In the genomic region with DNA sequence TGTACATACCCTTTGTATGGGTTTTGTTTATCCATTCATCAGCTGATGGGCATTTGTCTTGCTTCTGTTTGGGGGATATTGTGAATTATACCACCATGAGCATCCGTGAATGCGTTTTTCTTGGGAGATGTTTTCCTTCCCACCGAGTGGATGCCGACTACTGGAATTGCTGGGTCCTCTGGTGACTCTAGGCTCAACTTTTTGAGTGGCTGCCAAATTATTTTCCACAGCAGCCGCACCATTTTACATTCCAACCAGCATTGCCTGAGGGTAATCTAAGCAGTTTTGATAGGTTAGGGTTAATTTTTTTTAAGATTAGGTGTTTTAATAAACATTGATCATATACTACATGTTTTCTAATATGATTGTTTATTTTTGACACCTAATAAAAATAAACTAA, we compare ENCODE assay signal across 33 cellular contexts.
"Had no signal": no experiment of that assay in that cellular context is flagged by ENCODE, and none has a peak within 500 bp of the region (broad histone marks: within the 10 kb centered on the region; RNA-seq: fewer than 3 reads in every experiment).

No MANE protein-coding gene starts in this region.

- H3K9me3 ChIP-seq: adrenal gland, body of pancreas, breast epithelium, MG63 had no signal

- ATAC-seq: activated naive CD4-positive, alpha-beta T cell treated with anti-CD3 and anti-CD28 coated beads, Interleukin-2, amount 50 U/mL, for 72 hours; activated T-cell treated with anti-CD3 and anti-CD28 coated beads, Interleukin-2, amount 50 U/mL, for 4 hours; body of pancreas; SK-N-SH treated with all-trans-retinoic acid at 6 μM for 48 hours had no signal

- DNase-seq: activated B cell treated with CpG ODN at 0.5 μM for 24 hours; activated CD4-positive, alpha-beta memory T cell treated with anti-CD3 and anti-CD28 coated beads for 36 hours; activated CD4-positive, alpha-beta T cell treated with anti-CD3 and anti-CD28 coated beads for 4 hours; activated CD4-positive, alpha-beta T cell treated with anti-CD3 and anti-CD28 coated beads, Interleukin-2, amount 50 U/mL, for 1 hour; activated CD4-positive, CD25-positive, alpha-beta regulatory T cell treated with anti-CD3 and anti-CD28 coated beads, Interleukin-2, amount 50 U/mL, for 72 hours; activated CD8-positive, alpha-beta memory T cell treated with anti-CD3 and anti-CD28 coated beads, Interleukin-2, amount 50 U/mL, for 4 hours; activated gamma-delta T cell treated with Interleukin-2 at 50 U/mL for 16 hours; activated naive CD4-positive, alpha-beta T cell treated with anti-CD3 and anti-CD28 coated beads for 36 hours; activated T-cell treated with anti-CD3 and anti-CD28 coated beads for 4 hours; activated T-cell treated with anti-CD3 and anti-CD28 coated beads, Interleukin-2, amount 50 U/mL, for 4 hours; adrenal gland; body of pancreas; Karpas-422; KBM-7; MG63; NCI-H1092; NCI-H1417; NCI-H1694 treated with DMSO at 0.1 percent for 48 hours; NCI-H2029; NCI-H2107; NCI-H2171; NCI-H510A; NCI-H526; NCI-H748 treated with DMSO at 0.1 percent for 48 hours; NK-92 treated with Interleukin-12 subunit alpha and Interleukin-12 subunit beta, amount 100 ng/mL, for 24 hours; SHP77; T-helper 1 cell; T-helper 2 cell; T-helper 9 cell had no signal

- H3K36me3 ChIP-seq: adrenal gland, breast epithelium, MG63 had no signal

- H3K4me3 ChIP-seq: adrenal gland, body of pancreas, breast epithelium, MG63 had no signal

- H3K27me3 ChIP-seq: adrenal gland, body of pancreas, MG63 had no signal

- H3K4me1 ChIP-seq: adrenal gland, body of pancreas, breast epithelium had no signal

- H3K27ac ChIP-seq: adrenal gland, body of pancreas, breast epithelium, VCaP had no signal
